36 cellular contexts compared by ENCODE assay signal in the genomic region with DNA sequence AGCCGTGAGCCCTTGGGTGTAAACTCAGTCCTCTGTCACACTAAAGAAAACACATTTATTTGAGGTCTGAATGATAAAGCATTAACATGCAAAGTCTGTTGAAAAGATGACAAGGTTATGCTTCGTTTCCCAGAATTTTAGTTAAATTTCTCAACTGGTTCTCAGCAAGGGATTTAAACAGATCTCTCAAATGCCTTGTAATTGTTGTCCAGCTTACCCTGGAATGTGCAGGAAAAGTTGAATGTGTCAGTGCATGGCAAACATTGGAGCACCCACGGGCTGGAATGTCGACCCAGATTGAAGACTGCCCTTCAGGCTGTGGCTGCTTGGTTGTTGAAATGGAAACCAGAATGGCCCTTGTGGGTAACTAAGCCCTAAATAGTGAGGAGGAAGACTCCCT.
"Had no signal": no experiment of that assay in that cellular context is flagged by ENCODE, and none has a peak within 500 bp of the region (broad histone marks: within the 10 kb centered on the region; RNA-seq: fewer than 3 reads in every experiment).

No MANE protein-coding gene starts in this region.

- H3K36me3 ChIP-seq: breast epithelium, Peyer's patch, SJSA1 had no signal

- H3K4me2 ChIP-seq: SK-N-SH had no signal

- H3K4me1 Mint-ChIP-seq: activated CD4-positive, alpha-beta memory T cell treated with anti-CD3 and anti-CD28 coated beads, Interleukin-2, amount 10 ng/mL, durations not matched to agents 7 days and 5 days; activated CD8-positive, alpha-beta memory T cell treated with anti-CD3 and anti-CD28 coated beads, Interleukin-2, amount 10 ng/mL, durations not matched to agents 7 days and 5 days; activated naive CD4-positive, alpha-beta T cell treated with anti-CD3 and anti-CD28 coated beads, Interleukin-2, amount 10 ng/mL, durations not matched to agents 7 days and 5 days; activated naive CD8-positive, alpha-beta T cell treated with anti-CD3 and anti-CD28 coated beads, Interleukin-2, amount 50 U/mL, for 24 hours had no signal

- H3K9me3 ChIP-seq: body of pancreas, breast epithelium, Peyer's patch, SJSA1, SK-N-SH had no signal

- H3K27me3 ChIP-seq: body of pancreas, breast epithelium, Peyer's patch, SJSA1 had no signal

- H3K4me1 ChIP-seq: body of pancreas, breast epithelium, Peyer's patch, SJSA1 had no signal

- DNase-seq: activated CD4-positive, alpha-beta memory T cell treated with anti-CD3 and anti-CD28 coated beads, Interleukin-2, amount 10 ng/mL, durations not matched to agents 7 days and 5 days; activated CD4-positive, alpha-beta T cell treated with anti-CD3 and anti-CD28 coated beads for 1 hour; activated CD4-positive, alpha-beta T cell treated with anti-CD3 and anti-CD28 coated beads for 48 hours; activated CD4-positive, CD25-positive, alpha-beta regulatory T cell; activated CD8-positive, alpha-beta memory T cell treated with anti-CD3 and anti-CD28 coated beads for 24 hours; activated CD8-positive, alpha-beta memory T cell treated with anti-CD3 and anti-CD28 coated beads, Interleukin-2, amount 10 ng/mL, durations not matched to agents 7 days and 5 days; activated CD8-positive, alpha-beta memory T cell treated with anti-CD3 and anti-CD28 coated beads, Interleukin-2, amount 50 U/mL, for 48 hours; activated effector memory CD4-positive, alpha-beta T cell treated with Interleukin-2 at 50 U/mL for 16 hours; activated naive CD4-positive, alpha-beta T cell treated with anti-CD3 and anti-CD28 coated beads, Interleukin-2, amount 10 ng/mL, durations not matched to agents 7 days and 5 days; activated naive CD8-positive, alpha-beta T cell treated with anti-CD3 and anti-CD28 coated beads, Interleukin-2, amount 50 U/mL, for 24 hours; activated T-cell treated with anti-CD3 and anti-CD28 coated beads, Interleukin-2, amount 50 U/mL, for 48 hours; amygdala; body of pancreas; Kasumi-1; MM.1S; NCI-H1092 treated with DMSO at 0.1 percent for 48 hours; NCI-H1417; NCI-H146; NCI-H187; NCI-H2029 treated with DMSO at 0.1 percent for 48 hours; NCI-H2107; NCI-H2171; NCI-H510A; NCI-H526; NCI-H748 treated with DMSO at 0.1 percent for 48 hours; NK-92 treated with Interleukin-12 subunit alpha and Interleukin-12 subunit beta, amount 100 ng/mL, for 24 hours; PC-3; Peyer's patch; RPMI8226; SHP77 treated with DMSO at 0.1 percent for 48 hours; SK-N-SH had no signal

- H3K9me2 ChIP-seq: SK-N-SH had no signal

- H3K4me3 Mint-ChIP-seq: activated CD4-positive, alpha-beta memory T cell treated with anti-CD3 and anti-CD28 coated beads, Interleukin-2, amount 10 ng/mL, durations not matched to agents 7 days and 5 days; activated CD8-positive, alpha-beta memory T cell treated with anti-CD3 and anti-CD28 coated beads, Interleukin-2, amount 10 ng/mL, durations not matched to agents 7 days and 5 days; activated naive CD4-positive, alpha-beta T cell treated with anti-CD3 and anti-CD28 coated beads, Interleukin-2, amount 10 ng/mL, durations not matched to agents 7 days and 5 days; activated naive CD8-positive, alpha-beta T cell; activated naive CD8-positive, alpha-beta T cell treated with anti-CD3 and anti-CD28 coated beads, Interleukin-2, amount 50 U/mL, for 24 hours; T-helper 1 cell treated with Interleukin-12 subunit alpha and Interleukin-12 subunit beta and Interleukin-4 antibody, amounts not matched to agents 30 μg/mL and 1 μg/mL, for 36 hours; T-helper 2 cell treated with Interferon-gamma antibody and Interleukin-4, amounts not matched to agents 5 μg/mL and 100 μg/mL, for 36 hours had no signal

- H3K27ac ChIP-seq: body of pancreas, breast epithelium, Peyer's patch, SJSA1 had no signal

- ATAC-seq: activated CD8-positive, alpha-beta memory T cell treated with anti-CD3 and anti-CD28 coated beads, Interleukin-2, amount 10 ng/mL, durations not matched to agents 7 days and 5 days; activated naive CD8-positive, alpha-beta T cell treated with anti-CD3 and anti-CD28 coated beads, Interleukin-2, amount 50 U/mL, for 24 hours; body of pancreas; PC-3 had no signal

- H3K27me3 Mint-ChIP-seq: activated CD4-positive, alpha-beta memory T cell treated with anti-CD3 and anti-CD28 coated beads, Interleukin-2, amount 10 ng/mL, durations not matched to agents 7 days and 5 days; activated CD8-positive, alpha-beta memory T cell treated with anti-CD3 and anti-CD28 coated beads, Interleukin-2, amount 10 ng/mL, durations not matched to agents 7 days and 5 days had no signal

- H3K9ac ChIP-seq: SK-N-SH had no signal

- H3K9me3 Mint-ChIP-seq: activated CD4-positive, alpha-beta memory T cell treated with anti-CD3 and anti-CD28 coated beads, Interleukin-2, amount 10 ng/mL, durations not matched to agents 7 days and 5 days; activated naive CD4-positive, alpha-beta T cell treated with anti-CD3 and anti-CD28 coated beads, Interleukin-2, amount 10 ng/mL, durations not matched to agents 7 days and 5 days; activated naive CD8-positive, alpha-beta T cell treated with anti-CD3 and anti-CD28 coated beads, Interleukin-2, amount 50 U/mL, for 24 hours; T-helper 1 cell treated with Interleukin-12 subunit alpha and Interleukin-12 subunit beta and Interleukin-4 antibody, amounts not matched to agents 30 μg/mL and 1 μg/mL, for 36 hours; T-helper 2 cell treated with Interferon-gamma antibody and Interleukin-4, amounts not matched to agents 5 μg/mL and 100 μg/mL, for 36 hours had no signal

- H3K4me3 ChIP-seq: body of pancreas, breast epithelium, Peyer's patch, SJSA1 had no signal

- H3K27ac Mint-ChIP-seq: activated CD4-positive, alpha-beta memory T cell treated with anti-CD3 and anti-CD28 coated beads, Interleukin-2, amount 10 ng/mL, durations not matched to agents 7 days and 5 days; activated CD8-positive, alpha-beta memory T cell treated with anti-CD3 and anti-CD28 coated beads, Interleukin-2, amount 10 ng/mL, durations not matched to agents 7 days and 5 days; activated naive CD4-positive, alpha-beta T cell treated with anti-CD3 and anti-CD28 coated beads, Interleukin-2, amount 10 ng/mL, durations not matched to agents 7 days and 5 days; activated naive CD8-positive, alpha-beta T cell; activated naive CD8-positive, alpha-beta T cell treated with anti-CD3 and anti-CD28 coated beads, Interleukin-2, amount 50 U/mL, for 24 hours; T-helper 1 cell treated with Interleukin-12 subunit alpha and Interleukin-12 subunit beta and Interleukin-4 antibody, amounts not matched to agents 30 μg/mL and 1 μg/mL, for 36 hours; T-helper 2 cell treated with Interferon-gamma antibody and Interleukin-4, amounts not matched to agents 5 μg/mL and 100 μg/mL, for 36 hours had no signal

- H3K36me3 Mint-ChIP-seq: activated CD8-positive, alpha-beta memory T cell treated with anti-CD3 and anti-CD28 coated beads, Interleukin-2, amount 10 ng/mL, durations not matched to agents 7 days and 5 days; activated naive CD4-positive, alpha-beta T cell treated with anti-CD3 and anti-CD28 coated beads, Interleukin-2, amount 10 ng/mL, durations not matched to agents 7 days and 5 days; activated naive CD8-positive, alpha-beta T cell had no signal
